ENCODE assay signal across 2 cellular contexts in genomic region chrX:113514906-113515305, GRCh38.
TF ChIP-seq lines count a peak whose summit lies in the region.

No MANE protein-coding gene starts in this region.

TF ChIP-seq in GM23338, 12 proteins besides CTCF, POLR2A, EP300 and RAD21 (continued from another document):
- no peak for TF ChIP-seq ZNF462 (CRISPR knock-in tag; IDR thresholded peaks at IDR 0.05)
- TF ChIP-seq, protein P1, sequence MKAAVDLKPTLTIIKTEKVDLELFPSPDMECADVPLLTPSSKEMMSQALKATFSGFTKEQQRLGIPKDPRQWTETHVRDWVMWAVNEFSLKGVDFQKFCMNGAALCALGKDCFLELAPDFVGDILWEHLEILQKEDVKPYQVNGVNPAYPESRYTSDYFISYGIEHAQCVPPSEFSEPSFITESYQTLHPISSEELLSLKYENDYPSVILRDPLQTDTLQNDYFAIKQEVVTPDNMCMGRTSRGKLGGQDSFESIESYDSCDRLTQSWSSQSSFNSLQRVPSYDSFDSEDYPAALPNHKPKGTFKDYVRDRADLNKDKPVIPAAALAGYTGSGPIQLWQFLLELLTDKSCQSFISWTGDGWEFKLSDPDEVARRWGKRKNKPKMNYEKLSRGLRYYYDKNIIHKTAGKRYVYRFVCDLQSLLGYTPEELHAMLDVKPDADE (IDR thresholded peaks at IDR 0.05), result no peak
- TF ChIP-seq NANOG (IDR thresholded peaks at IDR 0.05; ENCODE audit: borderline replicate concordance), result no peak
- TF ChIP-seq STAT1 (IDR thresholded peaks at IDR 0.05; ENCODE audit: unreplicated experiment), result no peak
- TF ChIP-seq EZH2 (IDR thresholded peaks at IDR 0.05; ENCODE audit: low read depth, unreplicated experiment), result no peak
- TF ChIP-seq CREB1 (CRISPR knock-in tag; IDR thresholded peaks at IDR 0.05; ENCODE audit: low read depth), result no peak
- no peak for TF ChIP-seq REST (IDR thresholded peaks at IDR 0.05; ENCODE audit: unreplicated experiment)
- TF ChIP-seq POLR2AphosphoS5 (IDR thresholded peaks at IDR 0.05; ENCODE audit: low read depth), result no peak
- TF ChIP-seq ZNF331 (CRISPR knock-in tag; IDR thresholded peaks at IDR 0.05; ENCODE audit: low read depth), result no peak
- no peak for TF ChIP-seq JUNB (IDR thresholded peaks at IDR 0.05; ENCODE audit: unreplicated experiment)
- no peak for TF ChIP-seq ZNF114 (CRISPR knock-in tag; IDR thresholded peaks at IDR 0.05)

TF ChIP-seq in WTC11, 78 proteins besides CTCF, POLR2A, EP300 and RAD21 (continued from another document):
- no peak for TF ChIP-seq E2F4 (CRISPR knock-in tag; IDR thresholded peaks at IDR 0.05; ENCODE audit: borderline replicate concordance, low read depth)
- TF ChIP-seq ZNF425 (CRISPR knock-in tag; conservative IDR thresholded peaks at IDR 0.05), result no peak
- no peak for TF ChIP-seq ZNF532 (CRISPR knock-in tag; IDR thresholded peaks at IDR 0.05; ENCODE audit: borderline replicate concordance)
- no peak for TF ChIP-seq KAT7 (CRISPR knock-in tag; IDR thresholded peaks at IDR 0.05; ENCODE audit: borderline replicate concordance)
- TF ChIP-seq NFE2L1 (CRISPR knock-in tag; IDR thresholded peaks at IDR 0.05), result no peak
- no peak for TF ChIP-seq JAZF1 (CRISPR knock-in tag; IDR thresholded peaks at IDR 0.05)
- no peak for TF ChIP-seq RELA (CRISPR knock-in tag; IDR thresholded peaks at IDR 0.05; ENCODE audit: borderline replicate concordance)
